ENCODE assay signal across 9 cellular contexts in the genomic region with DNA sequence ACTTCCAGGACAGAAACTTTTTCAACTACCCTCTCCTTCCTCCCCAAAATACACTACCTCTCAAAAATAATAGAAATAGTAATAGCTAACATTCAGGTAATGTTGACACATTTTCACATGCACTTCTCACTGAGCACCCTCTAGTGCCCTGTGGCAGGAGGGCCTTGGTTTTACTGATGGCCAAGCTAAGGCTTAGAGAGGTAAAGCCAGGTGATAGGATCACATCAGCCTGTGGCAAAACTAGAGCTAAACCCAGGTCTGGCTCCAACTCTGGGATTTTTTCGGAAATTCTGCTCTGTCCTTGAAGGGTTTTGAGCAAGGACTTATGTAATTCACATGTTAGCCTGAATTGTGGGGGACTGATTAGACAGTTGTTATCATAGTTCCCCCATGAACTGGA. TPM values are rescaled to one million over a fixed set of nuclear protein-coding genes. Genes with fewer than 3 reads are reported as not detected.
DNase-seq lines count a peak whose midpoint lies in the region; ATAC-seq and TF ChIP-seq lines count a peak whose summit lies in the region.
"Had no signal": no experiment of that assay in that cellular context is flagged by ENCODE, and none has a peak within 500 bp of the region (broad histone marks: within the 10 kb centered on the region; RNA-seq: fewer than 3 reads in every experiment).

No MANE protein-coding gene starts in this region.

- H3K4me1 ChIP-seq in left ventricle myocardium inferior = peaks cover 34% of the 10 kb centered on the region

- peak overlapping the region; percentile 92 for H3K27ac ChIP-seq in left ventricle myocardium inferior (replicated peaks)

- H3K4me3 ChIP-seq in left ventricle myocardium inferior = peak overlapping the region; percentile 87

- peak overlapping the region; percentile 76 for H3K27ac Mint-ChIP-seq in activated T-cell treated with anti-CD3 and anti-CD28 coated beads, Interleukin-2, amount 50 U/mL, for 72 hours
- H3K27ac Mint-ChIP-seq in type B pancreatic cell = no peak overlapping the region

- no peaks in the 10 kb centered on the region for H3K27me3 Mint-ChIP-seq in activated T-cell treated with anti-CD3 and anti-CD28 coated beads, Interleukin-2, amount 50 U/mL, for 72 hours (ENCODE audit: low read depth)
- peaks cover 19% of the 10 kb centered on the region for H3K27me3 Mint-ChIP-seq in type B pancreatic cell

- TF ChIP-seq CTCF in left ventricle myocardium inferior (IDR thresholded peaks at IDR 0.05; ENCODE audit: borderline replicate concordance) (no peak), type B pancreatic cell (conservative IDR thresholded peaks at IDR 0.05) (no peak)

- H3K36me3 ChIP-seq in left ventricle myocardium inferior = peaks cover 18% of the 10 kb centered on the region

- peaks cover 7 to 9% of the 10 kb centered on the region in 2 donors for H3K36me3 Mint-ChIP-seq in activated T-cell treated with anti-CD3 and anti-CD28 coated beads, Interleukin-2, amount 50 U/mL, for 72 hours (ENCODE audit: insufficient read depth in 2 of 2)
- H3K36me3 Mint-ChIP-seq in type B pancreatic cell = peaks cover 5% of the 10 kb centered on the region

- TF ChIP-seq POLR2A in GM18505 (IDR thresholded peaks at IDR 0.05; ENCODE audit: borderline replicate concordance, extremely low read depth, insufficient read depth, insufficient read length) = no peak

- peak overlapping the region; percentile 87 to 99 for H3K4me3 Mint-ChIP-seq in activated T-cell treated with anti-CD3 and anti-CD28 coated beads, Interleukin-2, amount 50 U/mL, for 72 hours
- peak overlapping the region; percentile 98 for H3K4me3 Mint-ChIP-seq in type B pancreatic cell

- intact Hi-C loops in left ventricle myocardium inferior (cut with micrococcal nuclease) (no loop called here), Right ventricle myocardium superior (cut with DNase I) (no loop called here)

- H3K4me1 Mint-ChIP-seq in activated T-cell treated with anti-CD3 and anti-CD28 coated beads, Interleukin-2, amount 50 U/mL, for 72 hours (ENCODE audit: low read depth) = peaks cover 37% of the 10 kb centered on the region
- H3K4me1 Mint-ChIP-seq in type B pancreatic cell (ENCODE audit: unreplicated experiment) = peaks cover 30% of the 10 kb centered on the region

- no peaks in the 10 kb centered on the region for H3K27me3 ChIP-seq in left ventricle myocardium inferior (ENCODE audit: low read depth)

- no peaks in the 10 kb centered on the region for H3K9me3 Mint-ChIP-seq in activated T-cell treated with anti-CD3 and anti-CD28 coated beads, Interleukin-2, amount 50 U/mL, for 72 hours
- no peaks in the 10 kb centered on the region for H3K9me3 Mint-ChIP-seq in type B pancreatic cell

- no peaks in the 10 kb centered on the region for H3K9me3 ChIP-seq in left ventricle myocardium inferior (replicated peaks)

- no peak for DNase-seq in left ventricle myocardium inferior
- no peak for DNase-seq in Right ventricle myocardium superior
- peak; percentile 16 to 21 for DNase-seq in activated T-cell treated with anti-CD3 and anti-CD28 coated beads, Interleukin-2, amount 50 U/mL, for 72 hours
- peak; percentile 9 for DNase-seq in kidney glomerular epithelial cell (lab: John Stamatoyannopoulos, UW)
- no peak for DNase-seq in type B pancreatic cell (ENCODE audit: extremely low spot score, unreplicated experiment)
- DNase-seq: NCI-H2171 had no signal

- ATAC-seq in Right ventricle myocardium superior (ENCODE audit: poor library complexity) (no peak), HG02623 (IDR thresholded peaks at IDR 0.05; ENCODE audit: unreplicated experiment) (no peak), GM18505 (IDR thresholded peaks at IDR 0.05; ENCODE audit: unreplicated experiment) (no peak), HG02588 (IDR thresholded peaks at IDR 0.05; ENCODE audit: unreplicated experiment) (no peak)
- ATAC-seq in activated T-cell treated with anti-CD3 and anti-CD28 coated beads, Interleukin-2, amount 50 U/mL, for 72 hours (replicated peaks in 1 of 2) = no peak

RNA-seq across cellular contexts. Expression of a gene that starts 0.9 kb away (rescaled TPM):
- total RNA-seq in left ventricle myocardium inferior = 11.1 TPM
- 7.5 TPM for total RNA-seq in Right ventricle myocardium superior
- total RNA-seq in activated T-cell treated with anti-CD3 and anti-CD28 coated beads, Interleukin-2, amount 50 U/mL, for 72 hours = 10 to 100 TPM; 30.2 to 31.2 TPM
- total RNA-seq in type B pancreatic cell (ENCODE audit: low replicate concordance) = 17.5 and 25.4 TPM in 2 replicates

Comparison
In these comparisons a context has a peak if more than half of its experiments do, and no peak if none do; other contexts are left out.
1. DNase-seq: peak in activated T-cell treated with anti-CD3 and anti-CD28 coated beads, Interleukin-2, amount 50 U/mL, for 72 hours (2 of 2) and kidney glomerular epithelial cell (single experiment); none in left ventricle myocardium inferior (single experiment), Right ventricle myocardium superior (single experiment) and type B pancreatic cell (single experiment).